In the genomic region with DNA sequence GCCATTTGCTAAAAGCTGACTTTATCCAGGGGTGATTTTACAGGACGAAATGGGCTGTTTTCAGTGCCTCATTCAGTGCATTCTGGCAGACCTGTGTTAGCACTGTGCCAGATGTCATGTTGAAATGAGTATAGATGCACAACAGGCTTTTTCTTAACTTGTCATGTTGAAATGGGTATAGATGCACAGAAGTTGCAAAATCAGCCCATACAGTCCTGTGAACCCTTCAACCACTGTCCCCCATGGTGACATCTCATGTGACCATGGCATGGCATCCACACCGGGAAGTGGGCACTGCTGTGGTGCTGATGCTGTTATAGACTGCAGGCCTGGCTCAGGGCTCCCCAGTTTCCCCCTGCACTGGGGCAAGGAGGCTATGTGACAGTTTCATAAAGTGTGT, we compare ENCODE assay signal across 14 cellular contexts. TPM values are rescaled to one million over a fixed set of nuclear protein-coding genes. Genes with fewer than 3 reads are reported as not detected.
DNase-seq lines count a peak whose midpoint lies in the region; ATAC-seq, FAIRE-seq and TF ChIP-seq lines count a peak whose summit lies in the region.
"Had no signal": no experiment of that assay in that cellular context is flagged by ENCODE, and none has a peak within 500 bp of the region (broad histone marks: within the 10 kb centered on the region; RNA-seq: fewer than 3 reads in every experiment).

No MANE protein-coding gene starts in this region.

- peak overlapping the region; percentile 51 for H3K27ac ChIP-seq in RWPE1
- no peak overlapping the region for H3K27ac ChIP-seq in H1 (ENCODE audit: low read depth, low read length)

- TF ChIP-seq CTCF in RWPE1 (conservative IDR thresholded peaks at IDR 0.05; ENCODE audit: low read depth) (no peak), H1 (IDR thresholded peaks at IDR 0.05; ENCODE audit: control extremely low read depth in 1 of 3, insufficient read depth in 1 of 3, low read depth in 1 of 3, low read length in 3 of 3) (no peak)

- H3K56ac ChIP-seq in H1 (replicated peaks; ENCODE audit: insufficient read length, low read depth, low read length), result no peak overlapping the region

- H3K79me1 ChIP-seq in H1 (ENCODE audit: low read depth, low read length), result peaks cover 8% of the 10 kb centered on the region

- peaks cover 14% of the 10 kb centered on the region for H3K4me1 Mint-ChIP-seq in activated CD4-positive, alpha-beta T cell treated with anti-CD3 and anti-CD28 coated beads, Interleukin-2, amount 10 ng/mL, durations not matched to agents 24 days and 14 days
- H3K4me1 Mint-ChIP-seq in stimulated activated naive B cell treated with anti-CD40 and anti-IgM and Interleukin-4, amounts not matched to agents 10 μg/mL and 1 μg/mL and 100 μg/mL, for 72 hours, result peaks cover 12 to 26% of the 10 kb centered on the region in 2 donors

- H2BK120ac ChIP-seq in H1 (replicated peaks; ENCODE audit: low read depth, low read length), result no peak overlapping the region

- H3K18ac ChIP-seq in H1 (ENCODE audit: extremely low read depth, low read length), result no peak overlapping the region

- no peak for TF ChIP-seq RAD21 in H1 (IDR thresholded peaks at IDR 0.05 in 1 of 2, conservative IDR thresholded peaks at IDR 0.05 in 1 of 2; ENCODE audit: low read depth in 2 of 2, low read length in 2 of 2)

- no peak overlapping the region for H2AFZ ChIP-seq in H1 (ENCODE audit: low read length)

- no peak overlapping the region for H2AK5ac ChIP-seq in H1 (ENCODE audit: low read depth, low read length)

- H4K20me1 ChIP-seq in H1 (replicated peaks in 1 of 2; ENCODE audit: control insufficient read depth in 1 of 2, insufficient read depth in 2 of 2, low read length in 2 of 2), result peaks cover 12 to 19% of the 10 kb centered on the region in 2 experiments

- no peaks in the 10 kb centered on the region for H3K27me3 Mint-ChIP-seq in activated CD4-positive, alpha-beta T cell treated with anti-CD3 and anti-CD28 coated beads, Interleukin-2, amount 10 ng/mL, durations not matched to agents 24 days and 14 days
- H3K27me3 Mint-ChIP-seq in stimulated activated naive B cell treated with anti-CD40 and anti-IgM and Interleukin-4, amounts not matched to agents 10 μg/mL and 1 μg/mL and 100 μg/mL, for 72 hours, result no peaks in the 10 kb centered on the region

- H4K91ac ChIP-seq in H1 (replicated peaks; ENCODE audit: insufficient read length, low read length), result no peak overlapping the region

- peaks cover 0 to 12% (median 4%) of the 10 kb centered on the region in 4 experiments; a peak in 5 of 7 replicates for H3K4me1 ChIP-seq in H1 (replicated peaks in 1 of 4; ENCODE audit: control insufficient read depth in 3 of 4, insufficient read depth in 4 of 4, low read length in 3 of 4)

- H2BK15ac ChIP-seq in H1 (ENCODE audit: low read length), result no peak overlapping the region

- H3K4ac ChIP-seq in H1 (replicated peaks; ENCODE audit: insufficient read length, low read depth, low read length), result no peak overlapping the region

- H3K4me3 ChIP-seq in H1 (ENCODE audit: extremely low read depth in 1 of 4, insufficient read depth in 2 of 4, low read depth in 3 of 4, low read length in 4 of 4), result no peak overlapping the region

- no peak overlapping the region for H2BK20ac ChIP-seq in H1 (ENCODE audit: low read length)

- TF ChIP-seq EP300 in H1 (IDR thresholded peaks at IDR 0.05; ENCODE audit: borderline replicate concordance in 1 of 2, low read depth in 2 of 2, low read length in 2 of 2), result no peak

- no peak overlapping the region for H4K5ac ChIP-seq in H1 (ENCODE audit: insufficient read length, low read depth, low read length)

- FAIRE-seq in H1 (lab: Jason Lieb, UNC), result no peak

- H3K27me3 ChIP-seq in H1 (replicated peaks in 1 of 4; ENCODE audit: control insufficient read depth in 3 of 4, extremely low read depth in 1 of 4, insufficient read depth in 3 of 4, low read length in 3 of 4), result no peaks in the 10 kb centered on the region

- H2BK5ac ChIP-seq in H1 (ENCODE audit: low read depth, low read length), result no peak overlapping the region

- no peak overlapping the region; a peak in 1 of 7 replicates for H3K9ac ChIP-seq in H1 (replicated peaks in 1 of 4; ENCODE audit: extremely low read depth in 1 of 4, low read depth in 3 of 4, low read length in 3 of 4)

- H2BK12ac ChIP-seq in H1 (ENCODE audit: low read depth, low read length), result no peak overlapping the region

- no peak for ATAC-seq in stimulated activated naive B cell treated with anti-CD40 and anti-IgM and Interleukin-4, amounts not matched to agents 10 μg/mL and 1 μg/mL and 100 μg/mL, for 72 hours (replicated peaks)
- no peak for ATAC-seq in sciatic nerve

- peak overlapping the region; percentile 26 for H3K27ac Mint-ChIP-seq in activated CD4-positive, alpha-beta T cell treated with anti-CD3 and anti-CD28 coated beads, Interleukin-2, amount 10 ng/mL, durations not matched to agents 24 days and 14 days
- peak overlapping the region; percentile 62 for H3K27ac Mint-ChIP-seq in stimulated activated naive B cell treated with anti-CD40 and anti-IgM and Interleukin-4, amounts not matched to agents 10 μg/mL and 1 μg/mL and 100 μg/mL, for 72 hours

- POLR2A ChIA-PET in RWPE1 (lab: Yijun Ruan, JAX; ENCODE audit: low non-redundant PET) (interaction anchor here (0.7 kb wide), 1 partner anchor 171 kb away, joined by 3 read pairs; no protein-coding TSS in a partner anchor), H1 (lab: Charles Lee; ENCODE audit: partially characterized antibody) (interaction anchor here (0.7 to 35.3 kb wide), 8 partner anchors 3 to 56 kb away, joined by 3 to 636 read pairs (median 8); partner anchors contain the start of genes GATD1, PIDD1 and TALDO1)

- no peak for TF ChIP-seq POLR2A in H1 (IDR thresholded peaks at IDR 0.05; ENCODE audit: control extremely low read depth in 1 of 2, low read depth in 2 of 2, low read length in 2 of 2)

- peaks cover 11% of the 10 kb centered on the region for H3K36me3 Mint-ChIP-seq in activated CD4-positive, alpha-beta T cell treated with anti-CD3 and anti-CD28 coated beads, Interleukin-2, amount 10 ng/mL, durations not matched to agents 24 days and 14 days (ENCODE audit: low read depth)
- H3K36me3 Mint-ChIP-seq in stimulated activated naive B cell treated with anti-CD40 and anti-IgM and Interleukin-4, amounts not matched to agents 10 μg/mL and 1 μg/mL and 100 μg/mL, for 72 hours, result peaks cover 12 to 14% of the 10 kb centered on the region in 2 donors

- no peaks in the 10 kb centered on the region for H3K9me3 ChIP-seq in H1 (ENCODE audit: insufficient read depth in 2 of 2, low read depth in 1 of 2, low read length in 1 of 2)

- H3K79me2 ChIP-seq in H1 (ENCODE audit: control insufficient read depth in 1 of 2, insufficient read depth in 2 of 2, low read length in 2 of 2), result peaks cover 32 to 68% of the 10 kb centered on the region in 2 experiments

- H3K9me3 Mint-ChIP-seq in activated CD4-positive, alpha-beta T cell treated with anti-CD3 and anti-CD28 coated beads, Interleukin-2, amount 10 ng/mL, durations not matched to agents 24 days and 14 days, result no peaks in the 10 kb centered on the region
- no peaks in the 10 kb centered on the region for H3K9me3 Mint-ChIP-seq in stimulated activated naive B cell treated with anti-CD40 and anti-IgM and Interleukin-4, amounts not matched to agents 10 μg/mL and 1 μg/mL and 100 μg/mL, for 72 hours

- peak overlapping the region in 1 of 2 experiments; percentile 88; a peak in 1 of 4 replicates for H3K4me2 ChIP-seq in H1 (ENCODE audit: insufficient read depth in 1 of 2, low read depth in 2 of 2, low read length in 2 of 2)

- H3K4me3 Mint-ChIP-seq in activated CD4-positive, alpha-beta T cell treated with anti-CD3 and anti-CD28 coated beads, Interleukin-2, amount 10 ng/mL, durations not matched to agents 24 days and 14 days, result peak overlapping the region; percentile 70
- peak overlapping the region; percentile 55 to 62 for H3K4me3 Mint-ChIP-seq in stimulated activated naive B cell treated with anti-CD40 and anti-IgM and Interleukin-4, amounts not matched to agents 10 μg/mL and 1 μg/mL and 100 μg/mL, for 72 hours

- H3K14ac ChIP-seq in H1 (ENCODE audit: insufficient read length), result no peak overlapping the region

- peaks cover 0 to 4% (median 0%) of the 10 kb centered on the region in 4 experiments; a peak in 3 of 8 replicates for H3K36me3 ChIP-seq in H1 (ENCODE audit: control insufficient read depth in 2 of 4, insufficient read depth in 4 of 4, low read length in 3 of 4)

- CTCF ChIA-PET in RWPE1 (lab: Yijun Ruan, JAX), result no interaction called here
- CTCF ChIA-PET in H1 (lab: Charles Lee; ENCODE audit: partially characterized antibody), result interaction anchor here (9.2 to 26.9 kb wide), 2 partner anchors 10 to 23 kb away, joined by 105 to 395 read pairs; no protein-coding TSS in a partner anchor

- peak overlapping the region; percentile 28; the same call in 1 of the 2 replicates for H4K8ac ChIP-seq in H1 (ENCODE audit: extremely low read depth, insufficient read depth, low read length)

- no peak for DNase-seq in activated CD4-positive, alpha-beta T cell treated with anti-CD3 and anti-CD28 coated beads, Interleukin-2, amount 10 ng/mL, durations not matched to agents 24 days and 14 days
- no peak for DNase-seq in activated CD4-positive, alpha-beta T cell treated with anti-CD3 and anti-CD28 coated beads, Interleukin-2, amount 50 U/mL, for 4 hours
- DNase-seq in RWPE1 (ENCODE audit: low spot score), result no peak
- DNase-seq in H1 (ENCODE audit: low read depth in 1 of 2, low spot score in 2 of 2), result no peak
- DNase-seq in stimulated activated naive B cell treated with anti-CD40 and anti-IgM and Interleukin-4, amounts not matched to agents 10 μg/mL and 1 μg/mL and 100 μg/mL, for 72 hours, result no peak
- DNase-seq in NCI-H1694 treated with DMSO at 0.1 percent for 48 hours (lab: John Stamatoyannopoulos, UW), result no peak
- DNase-seq in sciatic nerve (ENCODE audit: low spot score), result no peak
- DNase-seq in stimulated activated CD4-positive, alpha-beta T cell treated with anti-CD3 and anti-CD28 coated beads, Interleukin-2, amount 100 ng/mL, for 48 hours, result no peak
- DNase-seq: effector memory CD4-positive, alpha-beta T cell; HCEC 1CT; hippocampal formation; NCI-H1092; stimulated activated naive CD4-positive, alpha-beta T cell had no signal

- 100% methylated on average over 2 of the region's 2 CpGs; no CpG with 5 or more reads in 1 of the 2 experiments for WGBS in H1 (ENCODE audit: extremely low coverage in 1 of 2, insufficient coverage in 1 of 2, insufficient read length in 1 of 2, insufficient replicate concordance in 2 of 2, low coverage in 1 of 2, low lambda C conversion rate in 2 of 2, missing lambda C conversion rate in 1 of 2), 2 experiments

- peaks cover 5% of the 10 kb centered on the region; the same call in 1 of the 2 replicates for H3K23me2 ChIP-seq in H1 (ENCODE audit: low read depth, low read length)

- intact Hi-C loops in activated CD4-positive, alpha-beta T cell treated with anti-CD3 and anti-CD28 coated beads, Interleukin-2, amount 10 ng/mL, durations not matched to agents 24 days and 14 days (cut with micrococcal nuclease), result no loop called here
- intact Hi-C loops in sciatic nerve (cut with DNase I), result loop anchor here (10.0 kb wide), 1 partner anchor 1635 kb away; no protein-coding TSS in a partner anchor

- no peak overlapping the region for H3K23ac ChIP-seq in H1 (ENCODE audit: insufficient read length)

RNA-seq across cellular contexts. Expression of gene TALDO1, which starts 2.5 kb away (rescaled TPM):
- 265 and 279 TPM in 2 replicates for total RNA-seq in activated CD4-positive, alpha-beta T cell treated with anti-CD3 and anti-CD28 coated beads, Interleukin-2, amount 10 ng/mL, durations not matched to agents 24 days and 14 days
- total RNA-seq in H1 (2021; fragmentation: NEBNext Ultra II Directional; extraction: Animal tissue kit (Norgen Biotek cat#: 25700)), result 302 and 308 TPM in 2 replicates
- polyA plus RNA-seq in H1 (2011; rRNA removed), result 265 and 293 TPM in 2 replicates
- polyA plus RNA-seq in H1 (2011; cell fraction: cytosol; rRNA removed), result 348 TPM
- polyA plus RNA-seq in H1 (2011; cell fraction: nucleus; rRNA removed), result 319 TPM
- 296 to 332 TPM (median 325 TPM) in 4 replicates for polyA plus RNA-seq in H1 (2012, experiment 1 of 2)
- 421 TPM for polyA plus RNA-seq in H1 (2012, experiment 2 of 2)
- 240 TPM for polyA plus RNA-seq in H1 (2013, experiment 1 of 2)
- polyA plus RNA-seq in H1 (2013, experiment 2 of 2), result 235 TPM
- 114 and 141 TPM in 2 replicates for polyA minus RNA-seq in H1 (2011; rRNA and poly(A)+ RNA removed)
- 161 TPM for polyA minus RNA-seq in H1 (2011; cell fraction: cytosol; rRNA and poly(A)+ RNA removed)
- 71.4 TPM for polyA minus RNA-seq in H1 (2011; cell fraction: nucleus; rRNA and poly(A)+ RNA removed)
- total RNA-seq in sciatic nerve, result 187 TPM

RNA-seq across cellular contexts. Expression of gene GATD1, which starts 27.6 kb away (rescaled TPM):
- 81.7 and 82.2 TPM in 2 replicates for total RNA-seq in activated CD4-positive, alpha-beta T cell treated with anti-CD3 and anti-CD28 coated beads, Interleukin-2, amount 10 ng/mL, durations not matched to agents 24 days and 14 days
- total RNA-seq in H1 (2021; fragmentation: NEBNext Ultra II Directional; extraction: Animal tissue kit (Norgen Biotek cat#: 25700)), result 47.5 and 54.9 TPM in 2 replicates
- polyA plus RNA-seq in H1 (2011; rRNA removed), result 54.8 and 101 TPM in 2 replicates
- polyA plus RNA-seq in H1 (2011; cell fraction: cytosol; rRNA removed), result 97.6 TPM
- 235 TPM for polyA plus RNA-seq in H1 (2011; cell fraction: nucleus; rRNA removed)
- polyA plus RNA-seq in H1 (2012, experiment 1 of 2), result 34.4 to 62.1 TPM (median 53.0 TPM) in 4 replicates
- polyA plus RNA-seq in H1 (2012, experiment 2 of 2), result 39.0 TPM
- polyA plus RNA-seq in H1 (2013, experiment 1 of 2), result 46.9 TPM
- 40.6 TPM for polyA plus RNA-seq in H1 (2013, experiment 2 of 2)
- polyA minus RNA-seq in H1 (2011; rRNA and poly(A)+ RNA removed), result 17.0 and 20.4 TPM in 2 replicates
- polyA minus RNA-seq in H1 (2011; cell fraction: cytosol; rRNA and poly(A)+ RNA removed), result 19.2 TPM
- 49.0 TPM for polyA minus RNA-seq in H1 (2011; cell fraction: nucleus; rRNA and poly(A)+ RNA removed)
- 74.8 TPM for total RNA-seq in sciatic nerve

RNA-seq across cellular contexts. Expression of gene CEND1, which starts 40.2 kb away (rescaled TPM):
- total RNA-seq in activated CD4-positive, alpha-beta T cell treated with anti-CD3 and anti-CD28 coated beads, Interleukin-2, amount 10 ng/mL, durations not matched to agents 24 days and 14 days, result 3.8 and 4.2 TPM in 2 replicates
- 5.0 and 5.7 TPM in 2 replicates for total RNA-seq in H1 (2021; fragmentation: NEBNext Ultra II Directional; extraction: Animal tissue kit (Norgen Biotek cat#: 25700))
- 0.82 and 1.3 TPM in 2 replicates for polyA plus RNA-seq in H1 (2011; rRNA removed)
- polyA plus RNA-seq in H1 (2011; cell fraction: cytosol; rRNA removed), result 0.87 TPM
- 1.7 TPM for polyA plus RNA-seq in H1 (2011; cell fraction: nucleus; rRNA removed)
- polyA plus RNA-seq in H1 (2012, experiment 1 of 2), result 2.2 to 3.9 TPM (median 2.9 TPM) in 4 replicates
- polyA plus RNA-seq in H1 (2012, experiment 2 of 2), result 1.8 TPM
- 1.3 TPM for polyA plus RNA-seq in H1 (2013, experiment 1 of 2)
- 1.7 TPM for polyA plus RNA-seq in H1 (2013, experiment 2 of 2)
- not detected in 2 replicates for polyA minus RNA-seq in H1 (2011; rRNA and poly(A)+ RNA removed)
- polyA minus RNA-seq in H1 (2011; cell fraction: cytosol; rRNA and poly(A)+ RNA removed), result 1.6 TPM
- polyA minus RNA-seq in H1 (2011; cell fraction: nucleus; rRNA and poly(A)+ RNA removed), result 0.60 TPM
- total RNA-seq in sciatic nerve, result not detected
- total RNA-seq: mononuclear cell had no signal

RNA-seq across cellular contexts. Expression of gene EPS8L2, which starts 43.7 kb away (rescaled TPM):
- total RNA-seq in activated CD4-positive, alpha-beta T cell treated with anti-CD3 and anti-CD28 coated beads, Interleukin-2, amount 10 ng/mL, durations not matched to agents 24 days and 14 days, result 15.3 and 19.8 TPM in 2 replicates
- total RNA-seq in H1 (2021; fragmentation: NEBNext Ultra II Directional; extraction: Animal tissue kit (Norgen Biotek cat#: 25700)), result 38.5 and 44.3 TPM in 2 replicates
- 57.0 and 65.3 TPM in 2 replicates for polyA plus RNA-seq in H1 (2011; rRNA removed)
- polyA plus RNA-seq in H1 (2011; cell fraction: cytosol; rRNA removed), result 62.3 TPM
- polyA plus RNA-seq in H1 (2011; cell fraction: nucleus; rRNA removed), result 176 TPM
- 53.1 to 74.7 TPM (median 60.2 TPM) in 4 replicates for polyA plus RNA-seq in H1 (2012, experiment 1 of 2)
- 39.4 TPM for polyA plus RNA-seq in H1 (2012, experiment 2 of 2)
- polyA plus RNA-seq in H1 (2013, experiment 1 of 2), result 35.7 TPM
- 35.5 TPM for polyA plus RNA-seq in H1 (2013, experiment 2 of 2)
- 16.3 and 16.5 TPM in 2 replicates for polyA minus RNA-seq in H1 (2011; rRNA and poly(A)+ RNA removed)
- polyA minus RNA-seq in H1 (2011; cell fraction: cytosol; rRNA and poly(A)+ RNA removed), result 23.9 TPM
- polyA minus RNA-seq in H1 (2011; cell fraction: nucleus; rRNA and poly(A)+ RNA removed), result 34.5 TPM
- total RNA-seq in sciatic nerve, result 24.9 TPM

RNA-seq across cellular contexts. Expression of gene SLC25A22, which starts 48.4 kb away (rescaled TPM):
- total RNA-seq in activated CD4-positive, alpha-beta T cell treated with anti-CD3 and anti-CD28 coated beads, Interleukin-2, amount 10 ng/mL, durations not matched to agents 24 days and 14 days, result 84.9 and 90.3 TPM in 2 replicates
- total RNA-seq in H1 (2021; fragmentation: NEBNext Ultra II Directional; extraction: Animal tissue kit (Norgen Biotek cat#: 25700)), result 48.0 and 54.3 TPM in 2 replicates
- polyA plus RNA-seq in H1 (2011; rRNA removed), result 31.5 and 52.0 TPM in 2 replicates
- 22.1 TPM for polyA plus RNA-seq in H1 (2011; cell fraction: cytosol; rRNA removed)
- polyA plus RNA-seq in H1 (2011; cell fraction: nucleus; rRNA removed), result 98.2 TPM
- 21.5 to 44.0 TPM (median 35.8 TPM) in 4 replicates for polyA plus RNA-seq in H1 (2012, experiment 1 of 2)
- 29.6 TPM for polyA plus RNA-seq in H1 (2012, experiment 2 of 2)
- 24.3 TPM for polyA plus RNA-seq in H1 (2013, experiment 1 of 2)
- 24.4 TPM for polyA plus RNA-seq in H1 (2013, experiment 2 of 2)
- 18.7 and 26.7 TPM in 2 replicates for polyA minus RNA-seq in H1 (2011; rRNA and poly(A)+ RNA removed)
- polyA minus RNA-seq in H1 (2011; cell fraction: cytosol; rRNA and poly(A)+ RNA removed), result 21.4 TPM
- 27.1 TPM for polyA minus RNA-seq in H1 (2011; cell fraction: nucleus; rRNA and poly(A)+ RNA removed)
- 7.2 TPM for total RNA-seq in sciatic nerve
